In genomic region chr14:55968741-55969140, GRCh38 we compare ENCODE assay signal across 16 cellular contexts.
"Had no signal": no experiment of that assay in that cellular context is flagged by ENCODE, and none has a peak within 500 bp of the region (broad histone marks: within the 10 kb centered on the region; RNA-seq: fewer than 3 reads in every experiment).

No MANE protein-coding gene starts in this region.

- DNase-seq: activated CD4-positive, alpha-beta T cell treated with anti-CD3 and anti-CD28 coated beads, Interleukin-2, amount 50 U/mL, for 1 hour; activated CD4-positive, CD25-positive, alpha-beta regulatory T cell treated with anti-CD3 and anti-CD28 coated beads, Interleukin-2, amount 50 U/mL, for 72 hours; activated CD8-positive, alpha-beta memory T cell treated with anti-CD3 and anti-CD28 coated beads, Interleukin-2, amount 50 U/mL, for 48 hours; activated effector memory CD4-positive, alpha-beta T cell treated with Interleukin-2 at 50 U/mL for 16 hours; activated naive CD4-positive, alpha-beta T cell treated with anti-CD3 and anti-CD28 coated beads, Interleukin-2, amount 10 ng/mL, durations not matched to agents 7 days and 5 days; activated T-cell treated with anti-CD3 and anti-CD28 coated beads, Interleukin-2, amount 50 U/mL, for 48 hours; caudate nucleus; left ventricle myocardium superior; naive B cell; retina; stimulated activated naive CD4-positive, alpha-beta T cell; substantia nigra; tibial artery; uterus had no signal

- H3K27ac ChIP-seq: tibial artery, uterus, VCaP had no signal

- H3K4me3 ChIP-seq: tibial artery, uterus had no signal

- H3K36me3 ChIP-seq: tibial artery, uterus had no signal

- H3K4me1 ChIP-seq: uterus had no signal

- H3K9me3 ChIP-seq: tibial artery, uterus had no signal

- H3K27me3 ChIP-seq: tibial artery, uterus had no signal

- FAIRE-seq: colon had no signal
